In genomic region chr1:3695326-3696217, GRCh38 we compare ENCODE assay signal across 8 cellular contexts. TPM values are rescaled to one million over a fixed set of nuclear protein-coding genes. Genes with fewer than 3 reads are reported as not detected.
DNase-seq lines count a peak whose midpoint lies in the region; ATAC-seq, FAIRE-seq and TF ChIP-seq lines count a peak whose summit lies in the region.

No MANE protein-coding gene starts in this region.

- DNase-seq in 8988T (peak; percentile 95), RPMI8226 (peak; percentile 70), K562 (ENCODE audit: extremely low read depth in 1 of 4, low spot score in 3 of 4) (peak; percentile 54 to 85 (median 83)), iPS-NIHi11 (ENCODE audit: low spot score) (peak; percentile 95), NCI-H2081 treated with DMSO at 0.1 percent for 48 hours (lab: John Stamatoyannopoulos, UW) (no peak)
- peak; percentile 11 to 23 for DNase-seq in stimulated activated CD4-positive, alpha-beta T cell treated with anti-CD3 and anti-CD28 coated beads, Interleukin-15, amount 100 ng/mL, for 48 hours (ENCODE audit: low read depth in 2 of 2)

- 0 out of 2 replicates have a peak, but pooled peaks cover 2% of the 10 kb centered on the region for H3K9me3 ChIP-seq in K562 (replicated peaks; ENCODE audit: control insufficient read depth, insufficient read depth, low read depth, low read length)

- in situ Hi-C loops in K562 (cut with MboI), result no loop called here

- H3K4me1 ChIP-seq in K562 (replicated peaks in 1 of 2; ENCODE audit: control insufficient read depth in 2 of 2, insufficient read depth in 2 of 2, low read length in 2 of 2), result peaks cover 0 to 60% of the 10 kb centered on the region in 2 experiments; a peak in 2 of 5 replicates

- ATAC-seq in K562 (peak; percentile 91), HG03457 (IDR thresholded peaks at IDR 0.05; ENCODE audit: unreplicated experiment) (no peak)

- no peak overlapping the region for H3K4me2 ChIP-seq in K562 (ENCODE audit: insufficient read depth, low read length)

- TF ChIP-seq RAD21 in K562 (CRISPR knock-in tag; conservative IDR thresholded peaks at IDR 0.05 in 1 of 2, IDR thresholded peaks at IDR 0.05 in 1 of 2), result peak in 1 of 2 experiments; percentile 69; a peak in 3 of 4 replicates

- no peak overlapping the region for H3K9ac ChIP-seq in K562 (ENCODE audit: insufficient read depth in 1 of 2, low read depth in 2 of 2, low read length in 2 of 2)

- peaks cover 34% of the 10 kb centered on the region for H4K20me1 ChIP-seq in K562 (replicated peaks; ENCODE audit: control insufficient read depth, insufficient read depth, low read length)

- no peak overlapping the region for H3K27ac ChIP-seq in K562 (ENCODE audit: extremely low read depth, low read depth, low read length)

- WGBS in K562 (ENCODE audit: insufficient coverage, low coverage, missing lambda C conversion rate), result 13% methylated on average over 31 of the region's 33 CpGs

- no peak for TF ChIP-seq EP300 in K562 (IDR thresholded peaks at IDR 0.05; ENCODE audit: low read length)

- H3K79me2 ChIP-seq in K562 (ENCODE audit: control insufficient read depth, insufficient read depth, low read length), result no peaks in the 10 kb centered on the region

- CTCF ChIA-PET in K562 (lab: Yijun Ruan, JAX; ENCODE audit: low intra/inter-chr PET ratio), result interaction anchor here (0.5 to 0.7 kb wide), 2 partner anchors 112 to 366 kb away, joined by 3 read pairs; no protein-coding TSS in a partner anchor

- H3K9me1 ChIP-seq in K562 (ENCODE audit: control insufficient read depth, insufficient read depth, low read length), result no peaks in the 10 kb centered on the region

- no peak overlapping the region for H3K4me3 ChIP-seq in K562

- BruUV-seq in K562 (replicated peaks; lab: Mats Ljungman, UMichigan), result no TSS peak

- TF ChIP-seq CTCF in GM12874 (IDR thresholded peaks at IDR 0.05; ENCODE audit: insufficient read depth, low read depth, low read length) (peak; percentile 83), K562 (IDR thresholded peaks at IDR 0.05 in 2 of 3, conservative IDR thresholded peaks at IDR 0.05 in 1 of 3; ENCODE audit: insufficient read depth in 2 of 3, low read depth in 1 of 3, low read length in 3 of 3) (peak; percentile 69 to 88 (median 80))

- no peak overlapping the region for H2AFZ ChIP-seq in K562 (ENCODE audit: low read depth, low read length)

- intact Hi-C loops in K562 (cut with micrococcal nuclease), result loop anchor here (1.0 kb wide), 1 partner anchor 29 kb away; no protein-coding TSS in a partner anchor

- no peaks in the 10 kb centered on the region for H3K36me3 ChIP-seq in K562 (ENCODE audit: control insufficient read depth, insufficient read depth, low read length)

- H3K27me3 ChIP-seq in K562 (ENCODE audit: control insufficient read depth in 2 of 2, insufficient read depth in 2 of 2, low read length in 2 of 2), result peaks cover 50 to 75% of the 10 kb centered on the region in 2 experiments

- FAIRE-seq in K562 (lab: Jason Lieb, UNC), result no peak

- no peak for TF ChIP-seq POLR2A in K562 (conservative IDR thresholded peaks at IDR 0.05)

- POLR2A ChIA-PET in K562 (lab: Yijun Ruan, JAX), result interaction anchor here (0.6 kb wide), 2 partner anchors 14 to 33 kb away, joined by 3 read pairs; no protein-coding TSS in a partner anchor

TF ChIP-seq in K562, 482 proteins besides CTCF, POLR2A, EP300 and RAD21 (continues in another document):
- TF ChIP-seq YY1 (IDR thresholded peaks at IDR 0.05; ENCODE audit: borderline replicate concordance in 1 of 3, control insufficient read depth in 1 of 3, extremely low read depth in 1 of 3, insufficient read depth in 3 of 3, insufficient read length in 1 of 3, insufficient replicate concordance in 2 of 3, low read depth in 1 of 3, low read length in 2 of 3), result peak in 1 of 3 experiments; percentile 8
- TF ChIP-seq ATF6 (CRISPR knock-in tag; IDR thresholded peaks at IDR 0.05), result no peak
- TF ChIP-seq, protein P1, sequence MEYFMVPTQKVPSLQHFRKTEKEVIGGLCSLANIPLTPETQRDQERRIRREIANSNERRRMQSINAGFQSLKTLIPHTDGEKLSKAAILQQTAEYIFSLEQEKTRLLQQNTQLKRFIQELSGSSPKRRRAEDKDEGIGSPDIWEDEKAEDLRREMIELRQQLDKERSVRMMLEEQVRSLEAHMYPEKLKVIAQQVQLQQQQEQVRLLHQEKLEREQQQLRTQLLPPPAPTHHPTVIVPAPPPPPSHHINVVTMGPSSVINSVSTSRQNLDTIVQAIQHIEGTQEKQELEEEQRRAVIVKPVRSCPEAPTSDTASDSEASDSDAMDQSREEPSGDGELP (CRISPR knock-in tag; IDR thresholded peaks at IDR 0.05; ENCODE audit: borderline replicate concordance), result peak; percentile 29; the same call in 1 of the 2 replicates

RNA-seq across cellular contexts. Expression of gene TP73, which starts 43.3 kb away (rescaled TPM):
- 4.9 and 25.6 TPM in 2 replicates for total RNA-seq in K562 (2011; cell fraction: chromatin; rRNA removed; ENCODE audit: low replicate concordance)
- 10.5 and 13.5 TPM in 2 replicates for total RNA-seq in K562 (2011; cell fraction: nucleolus; rRNA removed)
- 6.2 and 6.6 TPM in 2 replicates for total RNA-seq in K562 (2011; cell fraction: nucleoplasm; rRNA removed)
- total RNA-seq in K562 (2014; rRNA removed) (0.49 and 0.50 TPM in 2 replicates), K562 (2014; rRNA removed; fragmentation: Illumina TruSeq; extraction: Trizol) (0.07 and 0.10 TPM in 2 replicates), K562 (2015; rRNA removed; fragmentation: Illumina TruSeq; extraction: Trizol) (0.40 and 0.41 TPM in 2 replicates), K562 (2021) (1.3 and 1.6 TPM in 2 replicates)
- polyA plus RNA-seq in K562 (2011; rRNA removed) (0.72 and 1.1 TPM in 2 replicates), K562 (2014; fragmentation: Illumina TruSeq; extraction: Trizol) (0.12 and 0.73 TPM in 2 replicates), K562 (2014; fragmentation: Nextera tagmentation; extraction: Ambion mirVana) (not detected), K562 (2014; rRNA removed) (0.38 and 1.1 TPM in 2 replicates)
- 0.46 and 1.4 TPM in 2 replicates for polyA plus RNA-seq in K562 (2011; cell fraction: cytosol; rRNA removed)
- 5.8 and 13.3 TPM in 2 replicates for polyA plus RNA-seq in K562 (2011; cell fraction: nucleus; rRNA removed)
- 0.87 and 0.90 TPM in 2 replicates for polyA plus RNA-seq in K562 (2012)
- 0.78 and 2.1 TPM in 2 replicates for polyA minus RNA-seq in K562 (2011; rRNA and poly(A)+ RNA removed)
- 1.8 and 2.2 TPM in 2 replicates for polyA minus RNA-seq in K562 (2011; cell fraction: cytosol; rRNA and poly(A)+ RNA removed)
- polyA minus RNA-seq in K562 (2011; cell fraction: nucleus; rRNA and poly(A)+ RNA removed), result 5.8 and 11.8 TPM in 2 replicates

RNA-seq across cellular contexts. Expression of gene WRAP73, which starts 45.7 kb away (rescaled TPM):
- 77.5 and 153 TPM in 2 replicates for total RNA-seq in K562 (2011; cell fraction: chromatin; rRNA removed; ENCODE audit: low replicate concordance)
- 74.2 and 75.4 TPM in 2 replicates for total RNA-seq in K562 (2011; cell fraction: nucleolus; rRNA removed)
- 71.3 and 71.5 TPM in 2 replicates for total RNA-seq in K562 (2011; cell fraction: nucleoplasm; rRNA removed)
- total RNA-seq in K562 (2014; rRNA removed) (30.1 and 39.3 TPM in 2 replicates), K562 (2014; rRNA removed; fragmentation: Illumina TruSeq; extraction: Trizol) (11.0 and 14.7 TPM in 2 replicates), K562 (2015; rRNA removed; fragmentation: Illumina TruSeq; extraction: Trizol) (21.3 and 22.1 TPM in 2 replicates), K562 (2021) (30.9 and 34.7 TPM in 2 replicates)
- polyA plus RNA-seq in K562 (2011; rRNA removed) (47.1 and 54.8 TPM in 2 replicates), K562 (2014; fragmentation: Illumina TruSeq; extraction: Trizol) (32.5 and 40.4 TPM in 2 replicates), K562 (2014; fragmentation: Nextera tagmentation; extraction: Ambion mirVana) (1 to 10 TPM; 4.3 to 4.7 TPM), K562 (2014; rRNA removed) (51.8 and 55.9 TPM in 2 replicates)
- 66.9 and 81.5 TPM in 2 replicates for polyA plus RNA-seq in K562 (2011; cell fraction: cytosol; rRNA removed)
- polyA plus RNA-seq in K562 (2011; cell fraction: nucleus; rRNA removed), result 139 and 154 TPM in 2 replicates
- 30.5 and 35.0 TPM in 2 replicates for polyA plus RNA-seq in K562 (2012)
- 14.7 and 17.8 TPM in 2 replicates for polyA minus RNA-seq in K562 (2011; rRNA and poly(A)+ RNA removed)
- polyA minus RNA-seq in K562 (2011; cell fraction: cytosol; rRNA and poly(A)+ RNA removed), result 18.6 and 19.5 TPM in 2 replicates
- 38.8 and 57.4 TPM in 2 replicates for polyA minus RNA-seq in K562 (2011; cell fraction: nucleus; rRNA and poly(A)+ RNA removed)

RNA-seq across cellular contexts. Expression of gene CCDC27, which starts 56.7 kb away (rescaled TPM):
- total RNA-seq in K562 (2011; cell fraction: chromatin; rRNA removed; ENCODE audit: low replicate concordance), result not detected in 2 replicates
- not detected in 2 replicates for total RNA-seq in K562 (2011; cell fraction: nucleolus; rRNA removed)
- not detected in 2 replicates for total RNA-seq in K562 (2011; cell fraction: nucleoplasm; rRNA removed)
- total RNA-seq in K562 (2014; rRNA removed) (not detected in 2 replicates), K562 (2014; rRNA removed; fragmentation: Illumina TruSeq; extraction: Trizol) (0.04 TPM in 1 of 2 replicates, not detected in the other), K562 (2015; rRNA removed; fragmentation: Illumina TruSeq; extraction: Trizol) (not detected in 2 replicates), K562 (2021) (not detected in 2 replicates)
- polyA plus RNA-seq in K562 (2011; rRNA removed) (not detected in 2 replicates), K562 (2014; fragmentation: Illumina TruSeq; extraction: Trizol) (not detected in 2 replicates), K562 (2014; fragmentation: Nextera tagmentation; extraction: Ambion mirVana) (under 1 TPM in 1 of 2 experiments, not detected in 1; 0.01 TPM), K562 (2014; rRNA removed) (not detected in 2 replicates)
- polyA plus RNA-seq in K562 (2011; cell fraction: cytosol; rRNA removed), result not detected in 2 replicates
- polyA plus RNA-seq in K562 (2011; cell fraction: nucleus; rRNA removed), result not detected in 2 replicates
- polyA plus RNA-seq in K562 (2012), result 0.05 TPM in 1 of 2 replicates, not detected in the other
- polyA minus RNA-seq in K562 (2011; rRNA and poly(A)+ RNA removed), result not detected in 2 replicates
- polyA minus RNA-seq in K562 (2011; cell fraction: cytosol; rRNA and poly(A)+ RNA removed), result not detected in 2 replicates
- polyA minus RNA-seq in K562 (2011; cell fraction: nucleus; rRNA and poly(A)+ RNA removed), result not detected in 2 replicates
